ENCODE assay signal across 8 cellular contexts in genomic region chr4:185573651-185574199, GRCh38. TPM values are rescaled to one million over a fixed set of nuclear protein-coding genes. Genes with fewer than 3 reads are reported as not detected.
DNase-seq lines count a peak whose midpoint lies in the region; ATAC-seq and TF ChIP-seq lines count a peak whose summit lies in the region.

No MANE protein-coding gene starts in this region.

- peak overlapping the region; percentile 66 to 71 (median 69) for H3K9ac ChIP-seq in skeletal muscle tissue (ENCODE audit: low read depth in 1 of 3, low read length in 3 of 3)

- H3K9me3 Mint-ChIP-seq in HFFc6: no peaks in the 10 kb centered on the region
- no peaks in the 10 kb centered on the region for H3K9me3 Mint-ChIP-seq in CD8-positive, alpha-beta T cell

- H3K4me3 Mint-ChIP-seq in HFFc6: peak overlapping the region; percentile 77
- H3K4me3 Mint-ChIP-seq in CD8-positive, alpha-beta T cell: no peak overlapping the region

- peaks cover 12% of the 10 kb centered on the region for H3K4me1 Mint-ChIP-seq in HFFc6 (ENCODE audit: low read depth)
- H3K4me1 Mint-ChIP-seq in CD8-positive, alpha-beta T cell (ENCODE audit: low read depth): no peaks in the 10 kb centered on the region

- H3K4me3 ChIP-seq in skeletal muscle tissue (ENCODE audit: low read length in 3 of 3) (peak overlapping the region; percentile 35 to 65 (median 47)), ovary (no peak overlapping the region)
- H3K4me3 ChIP-seq in CD8-positive, alpha-beta T cell (ENCODE audit: low read depth, low read length): no peak overlapping the region

- peaks cover 3% of the 10 kb centered on the region for H3K27me3 Mint-ChIP-seq in HFFc6 (ENCODE audit: insufficient read depth)
- H3K27me3 Mint-ChIP-seq in CD8-positive, alpha-beta T cell (ENCODE audit: low read depth): peaks cover 17% of the 10 kb centered on the region

- no peaks in the 10 kb centered on the region for H3K36me3 Mint-ChIP-seq in HFFc6 (ENCODE audit: low read depth)
- no peaks in the 10 kb centered on the region for H3K36me3 Mint-ChIP-seq in CD8-positive, alpha-beta T cell

- TF ChIP-seq POLR2A in ovary (IDR thresholded peaks at IDR 0.05): no peak

- CTCF ChIA-PET in CD8-positive, alpha-beta T cell (lab: Charles Lee): no interaction called here

- ATAC-seq in CD8-positive, alpha-beta T cell: no peak

- H3K27ac ChIP-seq in skeletal muscle tissue (ENCODE audit: low read depth, low read length) (peak overlapping the region; percentile 98), ovary (no peak overlapping the region)
- no peak overlapping the region for H3K27ac ChIP-seq in CD8-positive, alpha-beta T cell (ENCODE audit: low read depth, low read length)

- H3K36me3 ChIP-seq in skeletal muscle tissue (ENCODE audit: control insufficient read depth in 3 of 3, insufficient read depth in 3 of 3, low read length in 3 of 3) (no peaks in the 10 kb centered on the region), ovary (no peaks in the 10 kb centered on the region)
- no peaks in the 10 kb centered on the region for H3K36me3 ChIP-seq in CD8-positive, alpha-beta T cell (ENCODE audit: insufficient read depth, low read length)

- POLR2A ChIA-PET in CD8-positive, alpha-beta T cell (lab: Charles Lee): no interaction called here

- intact Hi-C loops in CD8-positive, alpha-beta T cell (cut with DNase I, micrococcal nuclease): no loop called here
- intact Hi-C loops in ovary (cut with DNase I): no loop called here

- TF ChIP-seq CTCF in HFFc6 (IDR thresholded peaks at IDR 0.05) (no peak), ovary (IDR thresholded peaks at IDR 0.05) (no peak)
- no peak for TF ChIP-seq CTCF in CD8-positive, alpha-beta T cell (IDR thresholded peaks at IDR 0.05)

- peak overlapping the region; percentile 95 for H3K27ac Mint-ChIP-seq in HFFc6
- H3K27ac Mint-ChIP-seq in CD8-positive, alpha-beta T cell: no peak overlapping the region

- WGBS in ovary, 3 donors: 60 to 71% (median 68%) methylated on average over 10 of the region's 10 CpGs

- H3K9me3 ChIP-seq in skeletal muscle tissue (ENCODE audit: control insufficient read depth in 3 of 3, low read length in 3 of 3): no peaks in the 10 kb centered on the region
- no peaks in the 10 kb centered on the region for H3K9me3 ChIP-seq in CD8-positive, alpha-beta T cell (ENCODE audit: low read length)
- H3K9me3 ChIP-seq in ovary: no peaks in the 10 kb centered on the region

- no peak for TF ChIP-seq EP300 in ovary (IDR thresholded peaks at IDR 0.05)

- DNase-seq in HFFc6: peak; percentile 81
- peak; percentile 82 for DNase-seq in SK-N-DZ (ENCODE audit: low spot score)
- peak; percentile 69 for DNase-seq in glomerular visceral epithelial cell (ENCODE audit: extremely low spot score)
- DNase-seq in CD8-positive, alpha-beta T cell: no peak
- DNase-seq in superior temporal gyrus (ENCODE audit: extremely low spot score): no peak
- DNase-seq in ovary: no peak
- DNase-seq in anterior cingulate cortex (lab: John Stamatoyannopoulos, UW): no peak

- H3K4me1 ChIP-seq in skeletal muscle tissue (ENCODE audit: control insufficient read depth in 3 of 3, insufficient read depth in 3 of 3, low read length in 3 of 3) (peaks cover 41 to 51% (median 46%) of the 10 kb centered on the region in 3 donors), ovary (ENCODE audit: insufficient read depth) (peaks cover 2% of the 10 kb centered on the region)
- H3K4me1 ChIP-seq in CD8-positive, alpha-beta T cell (ENCODE audit: insufficient read depth, low read length): no peaks in the 10 kb centered on the region

- H3K27me3 ChIP-seq in skeletal muscle tissue (ENCODE audit: control insufficient read depth in 3 of 3, insufficient read depth in 3 of 3, low read length in 3 of 3): no peaks in the 10 kb centered on the region
- H3K27me3 ChIP-seq in CD8-positive, alpha-beta T cell (ENCODE audit: insufficient read depth, low read length): no peaks in the 10 kb centered on the region
- no peaks in the 10 kb centered on the region for H3K27me3 ChIP-seq in ovary

RNA-seq across cellular contexts. Expression of gene PDLIM3, which starts 38.4 kb away (rescaled TPM):
- not detected for total RNA-seq in HFFc6 (2021; fragmentation: NEBNext Ultra II Directional; extraction: Animal tissue kit (Norgen Biotek cat#: 25700))
- 92.0 and 95.3 TPM in 2 replicates for polyA plus RNA-seq in SK-N-DZ (2014; cell fraction: cytosol; rRNA removed)
- 108 and 110 TPM in 2 replicates for polyA plus RNA-seq in SK-N-DZ (2014; cell fraction: nucleus; rRNA removed)
- 415 TPM for total RNA-seq in skeletal muscle tissue
- total RNA-seq in CD8-positive, alpha-beta T cell: not detected
- total RNA-seq in ovary: 100 to 1,000 TPM in 3 of 7 donors, 10 to 100 TPM in 4; 40.9 to 220 (median 78.7) TPM
- 100 to 1,000 TPM in 1 of 2 donors, 10 to 100 TPM in 1; 49.5 to 146 TPM for polyA plus RNA-seq in ovary

Comparison
In these comparisons a context has a peak if more than half of its experiments do, and no peak if none do; other contexts are left out.
1. DNase-seq: peak in HFFc6 (single experiment), SK-N-DZ (single experiment) and glomerular visceral epithelial cell (single experiment); none in CD8-positive, alpha-beta T cell (0 of 7), superior temporal gyrus (single experiment), ovary (0 of 5) and anterior cingulate cortex (0 of 58).
2. H3K4me3 ChIP-seq: peak in skeletal muscle tissue (3 of 3); none in CD8-positive, alpha-beta T cell (single experiment) and ovary (single experiment).
3. RNA of gene PDLIM3, which starts 38.4 kb away (total RNA-seq): 415 TPM in skeletal muscle tissue (single experiment) and 40.9 to 220 TPM in ovary; not detected in CD8-positive, alpha-beta T cell and not detected in HFFc6; every median in the first group is over 10 times any median in the second.